3 cellular contexts compared by ENCODE assay signal in the genomic region with DNA sequence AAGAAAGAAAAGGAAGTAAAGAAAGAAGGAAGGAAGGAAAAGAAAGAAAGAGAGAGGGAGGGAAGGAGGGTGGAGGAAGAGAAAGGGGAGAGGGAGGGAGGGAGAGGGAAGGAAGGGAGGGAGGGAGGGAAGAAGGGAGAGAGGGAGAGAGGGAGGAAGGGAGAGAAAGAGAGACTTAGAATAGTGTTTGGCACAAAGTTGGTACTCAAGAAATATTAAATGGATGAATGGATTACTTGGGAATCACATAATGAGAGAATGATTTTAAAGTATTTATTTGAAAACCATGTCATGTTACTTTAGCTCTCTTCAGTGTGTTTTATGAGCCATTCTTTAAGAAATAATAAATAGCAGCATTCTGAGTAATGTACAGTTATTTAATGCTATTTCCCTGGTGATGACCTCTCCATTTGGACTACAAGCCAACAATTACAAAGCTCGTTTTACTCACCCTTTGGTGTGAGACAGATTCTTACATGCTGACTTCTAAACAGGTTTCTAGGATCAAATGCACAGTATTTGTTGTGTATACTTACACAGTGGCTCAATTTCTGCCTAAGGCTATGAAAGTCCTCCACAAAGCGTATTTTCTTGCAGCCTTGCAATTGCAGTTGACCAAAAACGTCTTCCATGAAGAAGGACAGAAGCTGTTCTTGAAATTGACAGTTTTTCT.
A peak's percentile ranks its signal among the peaks of the same experiment; 100 is the strongest.
TF ChIP-seq lines count a peak whose summit lies in the region.

No MANE protein-coding gene starts in this region.

TF ChIP-seq in SK-N-SH, 30 proteins besides CTCF, POLR2A, EP300 and RAD21:
- no peak for TF ChIP-seq FOSL2 (IDR thresholded peaks at IDR 0.05; ENCODE audit: borderline replicate concordance, low read depth)
- TF ChIP-seq, protein P1, sequence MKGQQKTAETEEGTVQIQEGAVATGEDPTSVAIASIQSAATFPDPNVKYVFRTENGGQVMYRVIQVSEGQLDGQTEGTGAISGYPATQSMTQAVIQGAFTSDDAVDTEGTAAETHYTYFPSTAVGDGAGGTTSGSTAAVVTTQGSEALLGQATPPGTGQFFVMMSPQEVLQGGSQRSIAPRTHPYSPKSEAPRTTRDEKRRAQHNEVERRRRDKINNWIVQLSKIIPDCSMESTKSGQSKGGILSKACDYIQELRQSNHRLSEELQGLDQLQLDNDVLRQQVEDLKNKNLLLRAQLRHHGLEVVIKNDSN (IDR thresholded peaks at IDR 0.05; ENCODE audit: borderline replicate concordance, low read depth): no peak

TF ChIP-seq in SK-N-SH treated with all-trans-retinoic acid at 6 μM for 48 hours, 23 proteins besides CTCF, POLR2A, EP300 and RAD21:
- TF ChIP-seq ZNF565 (CRISPR knock-in tag; conservative IDR thresholded peaks at IDR 0.05; ENCODE audit: low read depth): no peak
- TF ChIP-seq ZC3H10 (CRISPR knock-in tag; IDR thresholded peaks at IDR 0.05): no peak
- TF ChIP-seq ZFP30 (CRISPR knock-in tag; IDR thresholded peaks at IDR 0.05): no peak
- no peak for TF ChIP-seq TCF4 (CRISPR knock-in tag; IDR thresholded peaks at IDR 0.05; ENCODE audit: borderline replicate concordance)
- TF ChIP-seq BACH2 (CRISPR knock-in tag; IDR thresholded peaks at IDR 0.05; ENCODE audit: borderline replicate concordance): no peak
- TF ChIP-seq TOX (CRISPR knock-in tag; IDR thresholded peaks at IDR 0.05; ENCODE audit: borderline replicate concordance): no peak
- TF ChIP-seq, protein P2, sequence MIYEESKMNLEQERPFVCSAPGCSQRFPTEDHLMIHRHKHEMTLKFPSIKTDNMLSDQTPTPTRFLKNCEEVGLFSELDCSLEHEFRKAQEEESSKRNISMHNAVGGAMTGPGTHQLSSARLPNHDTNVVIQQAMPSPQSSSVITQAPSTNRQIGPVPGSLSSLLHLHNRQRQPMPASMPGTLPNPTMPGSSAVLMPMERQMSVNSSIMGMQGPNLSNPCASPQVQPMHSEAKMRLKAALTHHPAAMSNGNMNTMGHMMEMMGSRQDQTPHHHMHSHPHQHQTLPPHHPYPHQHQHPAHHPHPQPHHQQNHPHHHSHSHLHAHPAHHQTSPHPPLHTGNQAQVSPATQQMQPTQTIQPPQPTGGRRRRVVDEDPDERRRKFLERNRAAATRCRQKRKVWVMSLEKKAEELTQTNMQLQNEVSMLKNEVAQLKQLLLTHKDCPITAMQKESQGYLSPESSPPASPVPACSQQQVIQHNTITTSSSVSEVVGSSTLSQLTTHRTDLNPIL (CRISPR knock-in tag; IDR thresholded peaks at IDR 0.05; ENCODE audit: low read depth): no peak
- no peak for TF ChIP-seq ZNF8 (CRISPR knock-in tag; IDR thresholded peaks at IDR 0.05)
- TF ChIP-seq, protein P3, sequence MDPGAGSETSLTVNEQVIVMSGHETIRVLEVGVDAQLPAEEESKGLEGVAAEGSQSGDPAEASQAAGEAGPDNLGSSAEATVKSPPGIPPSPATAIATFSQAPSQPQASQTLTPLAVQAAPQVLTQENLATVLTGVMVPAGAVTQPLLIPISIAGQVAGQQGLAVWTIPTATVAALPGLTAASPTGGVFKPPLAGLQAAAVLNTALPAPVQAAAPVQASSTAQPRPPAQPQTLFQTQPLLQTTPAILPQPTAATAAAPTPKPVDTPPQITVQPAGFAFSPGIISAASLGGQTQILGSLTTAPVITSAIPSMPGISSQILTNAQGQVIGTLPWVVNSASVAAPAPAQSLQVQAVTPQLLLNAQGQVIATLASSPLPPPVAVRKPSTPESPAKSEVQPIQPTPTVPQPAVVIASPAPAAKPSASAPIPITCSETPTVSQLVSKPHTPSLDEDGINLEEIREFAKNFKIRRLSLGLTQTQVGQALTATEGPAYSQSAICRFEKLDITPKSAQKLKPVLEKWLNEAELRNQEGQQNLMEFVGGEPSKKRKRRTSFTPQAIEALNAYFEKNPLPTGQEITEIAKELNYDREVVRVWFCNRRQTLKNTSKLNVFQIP (CRISPR knock-in tag; IDR thresholded peaks at IDR 0.05; ENCODE audit: borderline replicate concordance, low read depth): no peak
TF ChIP-seq in SK-N-SH treated with all-trans-retinoic acid at 6 μM for 48 hours: peak in this region for 0.

TF ChIP-seq in endothelial cell of umbilical vein, 7 proteins besides CTCF, POLR2A, EP300 and RAD21:
- TF ChIP-seq FOS (IDR thresholded peaks at IDR 0.05; ENCODE audit: borderline replicate concordance, insufficient read depth, low read length) (peak; percentile 14), GATA2 (IDR thresholded peaks at IDR 0.05; ENCODE audit: insufficient read depth, insufficient read length, low read depth, low read length) (no peak)
